Comparison of ENCODE assay signal across 12 cellular contexts in the genomic region with DNA sequence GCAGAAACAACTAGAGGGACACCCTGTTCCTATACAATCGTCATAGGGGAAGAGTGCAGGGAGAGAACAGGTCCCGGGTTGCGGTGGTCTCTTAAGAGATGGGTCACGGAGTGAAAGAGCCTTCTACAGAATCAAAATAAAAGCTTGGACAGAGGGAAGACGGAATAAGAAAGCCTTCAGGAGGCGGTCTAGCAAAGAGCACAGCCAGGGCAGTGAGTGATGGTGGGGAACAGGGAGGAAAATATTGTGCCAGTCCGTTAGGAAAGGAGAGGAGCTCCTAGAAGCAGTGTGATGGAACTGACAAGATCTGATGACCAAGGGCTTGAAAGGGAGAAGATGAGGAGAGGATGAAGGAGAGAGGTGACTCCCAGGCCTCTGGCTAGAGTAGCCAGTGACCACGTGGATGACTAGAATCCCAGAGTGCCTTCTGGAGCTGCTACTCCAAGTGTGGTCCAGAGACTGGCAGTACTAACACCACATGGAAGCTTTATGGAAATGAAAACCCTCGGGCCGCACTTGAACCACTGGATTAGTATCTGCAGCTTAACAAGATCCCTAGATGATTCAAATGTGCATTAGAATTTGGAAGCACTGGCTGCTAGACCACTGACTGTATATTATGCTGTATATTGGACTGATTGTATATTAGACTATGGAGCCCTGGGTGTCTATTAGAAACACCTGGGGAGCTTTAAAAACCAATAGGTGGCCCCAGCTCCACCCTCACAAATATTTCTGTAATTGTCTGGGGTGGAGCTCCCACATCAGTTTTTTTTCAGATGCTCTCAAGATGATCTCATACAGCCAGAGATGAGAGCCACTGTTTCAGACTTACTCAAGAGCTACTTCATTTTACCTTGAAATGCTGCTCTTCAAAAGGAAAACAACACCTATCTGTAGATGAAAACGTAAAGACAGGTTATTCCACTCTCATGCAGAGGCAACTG. TPM values are rescaled to one million over a fixed set of nuclear protein-coding genes. Genes with fewer than 3 reads are reported as not detected.
DNase-seq lines count a peak whose midpoint lies in the region; ATAC-seq and TF ChIP-seq lines count a peak whose summit lies in the region.
"Had no signal": no experiment of that assay in that cellular context is flagged by ENCODE, and none has a peak within 500 bp of the region (broad histone marks: within the 10 kb centered on the region; RNA-seq: fewer than 3 reads in every experiment).

No MANE protein-coding gene starts in this region.

- H4K20me1 ChIP-seq in hepatocyte (ENCODE audit: insufficient read depth, poor library complexity, severe bottlenecking), result no peaks in the 10 kb centered on the region

- WGBS in hepatocyte (ENCODE audit: low lambda C conversion rate, missing lambda C conversion rate), result 63% methylated on average over 11 of the region's 11 CpGs
- 69% methylated on average over 11 of the region's 11 CpGs for WGBS in suprapubic skin
- WGBS in sigmoid colon, 2 donors, result 65 to 67% methylated on average over 11 of the region's 11 CpGs

- peak overlapping the region; percentile 63 for H2AFZ ChIP-seq in hepatocyte

- H3K9me3 ChIP-seq in hepatocyte (ENCODE audit: low read depth) (no peaks in the 10 kb centered on the region), suprapubic skin (no peaks in the 10 kb centered on the region), sigmoid colon (no peaks in the 10 kb centered on the region)
- H3K9me3 ChIP-seq: prostate gland had no signal

- intact Hi-C loops in activated naive CD4-positive, alpha-beta T cell treated with anti-CD3 and anti-CD28 coated beads for 36 hours (cut with micrococcal nuclease), result loop anchor here (2.0 kb wide), 1 partner anchor 47 kb away; no protein-coding TSS in a partner anchor
- intact Hi-C loops in sigmoid colon (cut with DNase I), result no loop called here

- CTCF ChIA-PET in activated naive CD4-positive, alpha-beta T cell treated with anti-CD3 and anti-CD28 coated beads for 36 hours (lab: Charles Lee), result interaction anchor here (1.1 to 1.3 kb wide), 3 partner anchors 47 to 95 kb away, joined by 3 to 5 read pairs (median 4); no protein-coding TSS in a partner anchor

- H3K4me1 ChIP-seq in hepatocyte (ENCODE audit: insufficient read depth) (peaks cover 25% of the 10 kb centered on the region), suprapubic skin (peaks cover 15% of the 10 kb centered on the region), sigmoid colon (peaks cover 0 to 17% (median 15%) of the 10 kb centered on the region in 4 donors)
- H3K4me1 ChIP-seq: prostate gland had no signal

- TF ChIP-seq POLR2A in suprapubic skin (IDR thresholded peaks at IDR 0.05) (no peak), sigmoid colon (IDR thresholded peaks at IDR 0.05) (no peak)

- no peak for DNase-seq in activated naive CD4-positive, alpha-beta T cell treated with anti-CD3 and anti-CD28 coated beads for 36 hours
- no peak for DNase-seq in activated naive CD4-positive, alpha-beta T cell treated with anti-CD3 and anti-CD28 coated beads, Interleukin-2, amount 50 U/mL, for 16 hours
- DNase-seq in SW480 (ENCODE audit: low spot score) (peak; percentile 35), hepatocyte (ENCODE audit: low spot score) (peak; percentile 20), suprapubic skin (ENCODE audit: low spot score in 2 of 2) (no peak), sigmoid colon (no peak), T1000 (lab: John Stamatoyannopoulos, UW) (no peak)
- DNase-seq: DMS 273 treated with DMSO at 0.1 percent for 48 hours had no signal

- H3K27ac ChIP-seq in hepatocyte, result peak overlapping the region; percentile 86
- H3K27ac ChIP-seq in suprapubic skin, result peak overlapping the region; percentile 7
- no peak overlapping the region for H3K27ac ChIP-seq in sigmoid colon

- peaks cover 13% of the 10 kb centered on the region for H3K4me1 Mint-ChIP-seq in activated naive CD4-positive, alpha-beta T cell treated with anti-CD3 and anti-CD28 coated beads for 36 hours (ENCODE audit: low read depth)

- H3K27ac Mint-ChIP-seq in activated naive CD4-positive, alpha-beta T cell treated with anti-CD3 and anti-CD28 coated beads for 36 hours, result no peak overlapping the region
- H3K27ac Mint-ChIP-seq: dendritic cell treated with granulocyte-macrophage colony-stimulating factor and Interleukin-4, amounts not matched to agents 40 ng/mL and 50 ng/mL, for 4 days had no signal

- H3K36me3 ChIP-seq in hepatocyte (replicated peaks; ENCODE audit: insufficient read depth, low read depth) (no peaks in the 10 kb centered on the region), suprapubic skin (no peaks in the 10 kb centered on the region), sigmoid colon (no peaks in the 10 kb centered on the region)
- H3K36me3 ChIP-seq: prostate gland had no signal

- peak overlapping the region; percentile 77 for H3K4me3 Mint-ChIP-seq in activated naive CD4-positive, alpha-beta T cell treated with anti-CD3 and anti-CD28 coated beads for 36 hours
- H3K4me3 Mint-ChIP-seq: dendritic cell treated with granulocyte-macrophage colony-stimulating factor and Interleukin-4, amounts not matched to agents 40 ng/mL and 50 ng/mL, for 4 days had no signal

- no peak for TF ChIP-seq CTCF in hepatocyte (IDR thresholded peaks at IDR 0.05; ENCODE audit: poor library complexity)
- TF ChIP-seq CTCF in suprapubic skin (IDR thresholded peaks at IDR 0.05), result no peak
- TF ChIP-seq CTCF in sigmoid colon (IDR thresholded peaks at IDR 0.05), result no peak

- H3K36me3 Mint-ChIP-seq in activated naive CD4-positive, alpha-beta T cell treated with anti-CD3 and anti-CD28 coated beads for 36 hours (ENCODE audit: low read depth), result no peaks in the 10 kb centered on the region

- H3K27me3 Mint-ChIP-seq in activated naive CD4-positive, alpha-beta T cell treated with anti-CD3 and anti-CD28 coated beads for 36 hours (ENCODE audit: low read depth), result peaks cover 41% of the 10 kb centered on the region

- peaks cover 13% of the 10 kb centered on the region for H3K79me2 ChIP-seq in hepatocyte

- no peaks in the 10 kb centered on the region for H3K27me3 ChIP-seq in hepatocyte
- peaks cover 10% of the 10 kb centered on the region for H3K27me3 ChIP-seq in suprapubic skin
- H3K27me3 ChIP-seq in sigmoid colon, result peaks cover 8 to 35% (median 15%) of the 10 kb centered on the region in 3 donors

- H3K9me3 Mint-ChIP-seq in activated naive CD4-positive, alpha-beta T cell treated with anti-CD3 and anti-CD28 coated beads for 36 hours, result no peaks in the 10 kb centered on the region
- H3K9me3 Mint-ChIP-seq: dendritic cell treated with granulocyte-macrophage colony-stimulating factor and Interleukin-4, amounts not matched to agents 40 ng/mL and 50 ng/mL, for 4 days had no signal

- H3K4me2 ChIP-seq in hepatocyte, result peak overlapping the region; percentile 92

- H3K9me2 ChIP-seq in hepatocyte (replicated peaks; ENCODE audit: insufficient read depth), result no peaks in the 10 kb centered on the region

- H3K4me3 ChIP-seq in hepatocyte, result no peak overlapping the region
- H3K4me3 ChIP-seq in suprapubic skin, result no peak overlapping the region
- no peak overlapping the region for H3K4me3 ChIP-seq in sigmoid colon

- TF ChIP-seq EP300 in suprapubic skin (IDR thresholded peaks at IDR 0.05) (no peak), sigmoid colon (IDR thresholded peaks at IDR 0.05) (no peak)

- ATAC-seq in HG02981 (IDR thresholded peaks at IDR 0.05; ENCODE audit: unreplicated experiment), result no peak

RNA-seq across cellular contexts. Expression of a gene that starts 1.1 kb away (rescaled TPM):
- not detected for total RNA-seq in activated naive CD4-positive, alpha-beta T cell treated with anti-CD3 and anti-CD28 coated beads for 36 hours
- 30.8 and 36.2 TPM in 2 replicates for total RNA-seq in hepatocyte
- polyA plus RNA-seq in hepatocyte, result 15.3 and 17.2 TPM in 2 replicates
- total RNA-seq in suprapubic skin, result 10 to 100 TPM in 1 of 4 donors, 1 to 10 TPM in 3; 5.7 to 11.4 (median 7.9) TPM
- total RNA-seq in sigmoid colon, result 1 to 10 TPM in 1 of 4 donors, not detected in 3; 1.2 TPM
- polyA plus RNA-seq in sigmoid colon, result 1 to 10 TPM in 2 of 3 donors, not detected in 1; 1.2 to 5.4 TPM
- total RNA-seq: T-helper 2 cell treated with Interferon-gamma antibody and Interleukin-4, amounts not matched to agents 100 ng/mL and 5 ng/mL, for 36 hours had no signal

Comparison
In these comparisons a context has a peak if more than half of its experiments do, and no peak if none do; other contexts are left out.
1. DNase-seq: peak in SW480 (single experiment) and hepatocyte (single experiment); none in activated naive CD4-positive, alpha-beta T cell treated with anti-CD3 and anti-CD28 coated beads for 36 hours (single experiment), activated naive CD4-positive, alpha-beta T cell treated with anti-CD3 and anti-CD28 coated beads, Interleukin-2, amount 50 U/mL, for 16 hours (single experiment), suprapubic skin (0 of 2), sigmoid colon (single experiment) and T1000 (single experiment).
2. H3K27ac ChIP-seq: peak in hepatocyte (single experiment) and suprapubic skin (single experiment); none in sigmoid colon (0 of 4).